24 cellular contexts compared by ENCODE assay signal in the genomic region with DNA sequence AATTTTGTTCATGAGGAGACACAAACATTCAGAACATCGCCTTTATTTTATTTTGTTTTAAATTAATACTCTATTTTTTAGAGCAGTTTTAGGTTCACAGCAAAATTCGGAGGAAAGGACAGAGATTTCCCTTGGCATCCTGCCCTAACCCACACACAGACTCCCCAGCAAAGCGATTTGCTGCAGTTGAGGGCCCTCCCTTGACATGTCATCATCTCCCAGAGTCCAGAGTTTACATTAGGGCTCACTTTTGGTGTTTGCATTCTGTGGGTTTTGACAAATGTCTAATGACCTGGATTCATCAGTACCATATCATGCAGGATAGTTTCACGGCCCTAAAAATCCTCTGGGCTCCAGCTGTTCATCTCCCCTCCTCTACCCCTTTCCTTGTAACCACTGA. TPM values are rescaled to one million over a fixed set of nuclear protein-coding genes. Genes with fewer than 3 reads are reported as not detected.
DNase-seq lines count a peak whose midpoint lies in the region; ATAC-seq and TF ChIP-seq lines count a peak whose summit lies in the region.
"Had no signal": no experiment of that assay in that cellular context is flagged by ENCODE, and none has a peak within 500 bp of the region (broad histone marks: within the 10 kb centered on the region; RNA-seq: fewer than 3 reads in every experiment).

No MANE protein-coding gene starts in this region.

- no peaks in the 10 kb centered on the region for H3K36me3 ChIP-seq in right atrium auricular region
- H3K36me3 ChIP-seq in heart right ventricle = no peaks in the 10 kb centered on the region
- H3K36me3 ChIP-seq in adipocyte (ENCODE audit: control insufficient read depth, insufficient read depth, low read length, severe bottlenecking) = no peaks in the 10 kb centered on the region
- H3K36me3 ChIP-seq: BLaER1 treated with 17β-estradiol and CSF1 and Interleukin-3, amounts not matched to agents 10 nM and 100 nM; upper lobe of right lung had no signal

- H3K9me3 ChIP-seq in right atrium auricular region (peaks cover 0 to 6% of the 10 kb centered on the region in 2 donors), heart right ventricle (peaks cover 0 to 13% (median 5%) of the 10 kb centered on the region in 11 donors), adipocyte (ENCODE audit: control insufficient read depth, low read length) (peaks cover 16% of the 10 kb centered on the region)
- H3K9me3 ChIP-seq: upper lobe of right lung had no signal

- H3K4me1 ChIP-seq in right atrium auricular region = no peaks in the 10 kb centered on the region
- peaks cover 0 to under 1% (median 0%) of the 10 kb centered on the region in 9 donors for H3K4me1 ChIP-seq in heart right ventricle
- H3K4me1 ChIP-seq in adipocyte (ENCODE audit: control insufficient read depth, insufficient read depth, low read length) = peaks cover under 1% of the 10 kb centered on the region
- H3K4me1 ChIP-seq: psoas muscle had no signal

- ATAC-seq in heart right ventricle (no peak), HG03196 (IDR thresholded peaks at IDR 0.05; ENCODE audit: unreplicated experiment) (no peak)
- ATAC-seq: psoas muscle, upper lobe of right lung had no signal

- peak; percentile 32 for DNase-seq in right atrium auricular region (ENCODE audit: low spot score)
- DNase-seq in heart right ventricle = no peak
- DNase-seq in adipocyte (ENCODE audit: low read depth) = peak; percentile 48
- DNase-seq in fibroblast of peridontal ligament (ENCODE audit: extremely low read depth) = peak; percentile 66
- no peak for DNase-seq in NCI-H82 (lab: John Stamatoyannopoulos, UW)
- no peak for DNase-seq in NCI-H146 (lab: John Stamatoyannopoulos, UW)
- DNase-seq in NCI-H2196 treated with DMSO at 0.1 percent for 48 hours (lab: John Stamatoyannopoulos, UW; ENCODE audit: unreplicated experiment) = no peak
- DNase-seq: activated CD4-positive, alpha-beta T cell treated with anti-CD3 and anti-CD28 coated beads, Interleukin-2, amount 10 ng/mL, durations not matched to agents 24 days and 14 days; activated naive CD8-positive, alpha-beta T cell treated with anti-CD3 and anti-CD28 coated beads for 36 hours; DMS79 treated with DMSO at 0.1 percent for 48 hours; effector CD8-positive, alpha-beta T cell; HCEC 1CT; NCI-H1092; NCI-H1930; NCI-H2227 treated with DMSO at 0.1 percent for 48 hours; psoas muscle; stimulated activated CD4-positive, alpha-beta T cell treated with anti-CD3 and anti-CD28 coated beads, Interleukin-1b, Interleukin-23, amount 100 ng/mL, for 48 hours; upper lobe of right lung had no signal

- H3K27me3 ChIP-seq in right atrium auricular region (no peaks in the 10 kb centered on the region), heart right ventricle (peaks cover 0 to 22% (median 11%) of the 10 kb centered on the region in 7 donors), adipocyte (replicated peaks; ENCODE audit: control insufficient read depth, insufficient read depth, low read length) (no peaks in the 10 kb centered on the region)
- H3K27me3 ChIP-seq: BLaER1 treated with 17β-estradiol and CSF1 and Interleukin-3, amounts not matched to agents 10 nM and 100 nM; upper lobe of right lung had no signal

- TF ChIP-seq CTCF in right atrium auricular region (IDR thresholded peaks at IDR 0.05) (no peak), heart right ventricle (IDR thresholded peaks at IDR 0.05) (no peak)

- H3K4me3 ChIP-seq in right atrium auricular region (no peak overlapping the region), heart right ventricle (no peak overlapping the region), adipocyte (ENCODE audit: low read length) (no peak overlapping the region)
- H3K4me3 ChIP-seq: BLaER1 treated with 17β-estradiol and CSF1 and Interleukin-3, amounts not matched to agents 10 nM and 100 nM; lung; psoas muscle; skin epidermis; upper lobe of right lung had no signal

- no peak overlapping the region for H3K27ac ChIP-seq in right atrium auricular region
- no peak overlapping the region for H3K27ac ChIP-seq in heart right ventricle
- H3K27ac ChIP-seq: BLaER1 treated with 17β-estradiol and CSF1 and Interleukin-3, amounts not matched to agents 10 nM and 100 nM; psoas muscle; RWPE1; upper lobe of right lung; VCaP had no signal

- H3K9ac ChIP-seq in adipocyte (ENCODE audit: low read length) = no peak overlapping the region
- H3K9ac ChIP-seq: BLaER1 treated with 17β-estradiol and CSF1 and Interleukin-3, amounts not matched to agents 10 nM and 100 nM had no signal

- WGBS in heart right ventricle, 2 donors = 64 to 71% methylated on average over 4 of the region's 4 CpGs

- intact Hi-C loops in heart right ventricle (cut with DNase I) = no loop called here

RNA-seq across cellular contexts. Expression of gene COL5A1, which starts 33.6 kb away (rescaled TPM):
- 10 to 100 TPM; 10.9 to 22.0 TPM for total RNA-seq in right atrium auricular region
- total RNA-seq in heart right ventricle = 10 to 100 TPM in 7 of 10 donors, 1 to 10 TPM in 3; 8.1 to 60.0 (median 12.2) TPM
- 10 to 100 TPM; 13.8 to 19.7 TPM for polyA plus RNA-seq in heart right ventricle
- total RNA-seq: activated CD4-positive, alpha-beta T cell treated with anti-CD3 and anti-CD28 coated beads, Interleukin-2, amount 10 ng/mL, durations not matched to agents 24 days and 14 days had no signal

Comparison
In these comparisons a context has a peak if more than half of its experiments do, and no peak if none do; other contexts are left out.
1. DNase-seq: peak in right atrium auricular region (single experiment), adipocyte (single experiment) and fibroblast of peridontal ligament (single experiment); none in heart right ventricle (0 of 2), NCI-H82 (single experiment), NCI-H146 (single experiment) and NCI-H2196 treated with DMSO at 0.1 percent for 48 hours (single experiment).